In genomic region chr1:210367561-210367960, GRCh38 we compare ENCODE assay signal across 21 cellular contexts. TPM values are rescaled to one million over a fixed set of nuclear protein-coding genes. Genes with fewer than 3 reads are reported as not detected.
DNase-seq lines count a peak whose midpoint lies in the region; ATAC-seq, FAIRE-seq and TF ChIP-seq lines count a peak whose summit lies in the region.
"Had no signal": no experiment of that assay in that cellular context is flagged by ENCODE, and none has a peak within 500 bp of the region (broad histone marks: within the 10 kb centered on the region; RNA-seq: fewer than 3 reads in every experiment).

No MANE protein-coding gene starts in this region.

- H3K27me3 ChIP-seq in HepG2 (ENCODE audit: control insufficient read depth in 1 of 2, insufficient read depth in 2 of 2, low read length in 2 of 2) (no peaks in the 10 kb centered on the region), right lobe of liver (no peaks in the 10 kb centered on the region), PC-9 (ENCODE audit: insufficient read depth, low read depth) (no peaks in the 10 kb centered on the region), HAP-1 (ENCODE audit: low read depth) (no peaks in the 10 kb centered on the region)
- H3K27me3 ChIP-seq: SJCRH30 had no signal

- H3K4me3 ChIP-seq in HepG2 (replicated peaks in 1 of 3; ENCODE audit: insufficient read depth in 1 of 3, low read depth in 2 of 3, low read length in 3 of 3): no peak overlapping the region
- H3K4me3 ChIP-seq in right lobe of liver: no peak overlapping the region
- H3K4me3 ChIP-seq in PC-9: no peak overlapping the region
- H3K4me3 ChIP-seq in HAP-1: no peak overlapping the region
- H3K4me3 ChIP-seq: SJCRH30 had no signal

- H3K79me2 ChIP-seq in HepG2 (ENCODE audit: insufficient read depth, low read length): no peaks in the 10 kb centered on the region
- no peaks in the 10 kb centered on the region for H3K79me2 ChIP-seq in PC-9 (ENCODE audit: low read depth)

- no peak overlapping the region for H2AFZ ChIP-seq in HepG2 (ENCODE audit: low read length)
- H2AFZ ChIP-seq in PC-9: no peak overlapping the region

- H3K9ac ChIP-seq in HepG2 (ENCODE audit: insufficient read depth, low read depth, low read length): peak overlapping the region; percentile 20; the same call in 1 of the 2 replicates
- H3K9ac ChIP-seq: KMS-11 had no signal

- peak overlapping the region; percentile 80 for H3K4me2 ChIP-seq in HepG2 (ENCODE audit: low read depth, low read length)
- H3K4me2 ChIP-seq in PC-9: peak overlapping the region; percentile 44
- H3K4me2 ChIP-seq: KMS-11 had no signal

- POLR2A ChIA-PET in HepG2 (lab: Yijun Ruan, JAX) (interaction anchor here (1.2 to 1.3 kb wide), 2 partner anchors 37 to 39 kb away, joined by 5 to 6 read pairs; partner anchors contain the start of gene HHAT), PC-9 (lab: Charles Lee; ENCODE audit: unreplicated experiment) (interaction anchor here (0.8 kb wide), 1 partner anchor 26 kb away, joined by 4 read pairs; no protein-coding TSS in a partner anchor)

- TF ChIP-seq POLR2A in HepG2 (IDR thresholded peaks at IDR 0.05; ENCODE audit: insufficient read depth in 1 of 2, low read depth in 2 of 2, low read length in 2 of 2): no peak
- no peak for TF ChIP-seq POLR2A in right lobe of liver (IDR thresholded peaks at IDR 0.05)

- in situ Hi-C loops in HepG2 (cut with HindIII; ENCODE audit: extremely low pct_ligation_motif_present, low pct_unique_long_range_greater_than_20kb): no loop called here
- in situ Hi-C loops in HAP-1 (cut with MboI; ENCODE audit: low sequenced_read_pairs): no loop called here

- TF ChIP-seq EP300 in HepG2 (IDR thresholded peaks at IDR 0.05; ENCODE audit: low read depth in 2 of 2, low read length in 2 of 2) (no peak), HepG2 (CRISPR knock-in tag; IDR thresholded peaks at IDR 0.05; ENCODE audit: borderline replicate concordance) (no peak)

- H3K9me3 ChIP-seq in HepG2 (ENCODE audit: low read length) (no peaks in the 10 kb centered on the region), right lobe of liver (no peaks in the 10 kb centered on the region), PC-9 (ENCODE audit: insufficient read depth, low read depth) (no peaks in the 10 kb centered on the region), HAP-1 (no peaks in the 10 kb centered on the region)
- H3K9me3 ChIP-seq: SJCRH30 had no signal

- no peaks in the 10 kb centered on the region for H4K20me1 ChIP-seq in HepG2 (ENCODE audit: insufficient read depth, low read length)
- no peaks in the 10 kb centered on the region for H4K20me1 ChIP-seq in PC-9 (ENCODE audit: insufficient read depth)

- CTCF ChIA-PET in HepG2 (lab: Yijun Ruan, JAX; ENCODE audit: low intra/inter-chr PET ratio, low total read pairs): no interaction called here
- CTCF ChIA-PET in PC-9 (lab: Charles Lee): no interaction called here

- no peaks in the 10 kb centered on the region for H3K9me2 ChIP-seq in PC-9 (ENCODE audit: insufficient read depth)

- DNase-seq in HepG2 (ENCODE audit: low spot score) (peak; percentile 53), right lobe of liver (no peak), PC-9 (no peak), head of caudate nucleus (peak in 23 of 42 donors; percentile 18 to 78 (median 39)), HAP-1 (ENCODE audit: low spot score in 2 of 2) (no peak)
- no peak for DNase-seq in activated naive CD4-positive, alpha-beta T cell treated with Interleukin-2 at 50 U/mL for 16 hours
- DNase-seq: CD8-positive, alpha-beta memory T cell; NCI-H1092; NCI-H146; NCI-H2081; NCI-H2227 treated with DMSO at 0.1 percent for 48 hours; NCI-H510A treated with DMSO at 0.1 percent for 48 hours; NCI-H82; SJCRH30 had no signal

- WGBS in HepG2 (ENCODE audit: low lambda C conversion rate): 30% methylated on average over 2 of the region's 2 CpGs
- no CpG with 5 or more reads among the region's 2 CpGs for WGBS in right lobe of liver (ENCODE audit: insufficient coverage, low coverage, low lambda C conversion rate, missing lambda C conversion rate)

- no peak for TF ChIP-seq RAD21 in HepG2 (CRISPR knock-in tag; IDR thresholded peaks at IDR 0.05)

- no peak for FAIRE-seq in HepG2 (lab: Jason Lieb, UNC)
- FAIRE-seq: D721Med, GM12892, GM18507 had no signal

- H3K27ac ChIP-seq in HepG2 (ENCODE audit: extremely low read length, insufficient read depth, low read length) (peak overlapping the region; percentile 67), right lobe of liver (no peak overlapping the region), PC-9 (no peak overlapping the region), temporal lobe (ENCODE audit: low read depth, low read length) (peak overlapping the region; percentile 4)
- H3K27ac ChIP-seq: KMS-11, SJCRH30 had no signal

- H3F3A ChIP-seq in PC-9 (ENCODE audit: insufficient read depth, low read depth): peaks cover 19% of the 10 kb centered on the region; the same call in 1 of the 2 replicates

- ATAC-seq in HepG2 (peak; percentile 16), right lobe of liver (no peak), HG03135 (IDR thresholded peaks at IDR 0.05; ENCODE audit: unreplicated experiment) (no peak)
- ATAC-seq: Panc1 had no signal

- TF ChIP-seq CTCF in HepG2 (CRISPR knock-in tag; IDR thresholded peaks at IDR 0.05): no peak
- TF ChIP-seq CTCF in right lobe of liver (IDR thresholded peaks at IDR 0.05): no peak
- no peak for TF ChIP-seq CTCF in PC-9 (conservative IDR thresholded peaks at IDR 0.05)

- peaks cover 83% of the 10 kb centered on the region for H3K4me1 ChIP-seq in HepG2 (ENCODE audit: insufficient read depth, low read length)
- peaks cover 0 to 20% (median 0%) of the 10 kb centered on the region in 4 donors for H3K4me1 ChIP-seq in right lobe of liver
- peaks cover 22% of the 10 kb centered on the region for H3K4me1 ChIP-seq in PC-9 (replicated peaks; ENCODE audit: insufficient read depth)
- H3K4me1 ChIP-seq in HAP-1: peaks cover 9% of the 10 kb centered on the region
- H3K4me1 ChIP-seq: SJCRH30 had no signal

- H3K36me3 ChIP-seq in HepG2 (replicated peaks in 1 of 2; ENCODE audit: control insufficient read depth in 1 of 2, insufficient read depth in 2 of 2, low read length in 2 of 2): no peaks in the 10 kb centered on the region
- no peaks in the 10 kb centered on the region for H3K36me3 ChIP-seq in right lobe of liver
- no peaks in the 10 kb centered on the region for H3K36me3 ChIP-seq in PC-9 (ENCODE audit: low read depth)
- no peaks in the 10 kb centered on the region for H3K36me3 ChIP-seq in HAP-1 (replicated peaks)
- H3K36me3 ChIP-seq: SJCRH30 had no signal

- intact Hi-C loops in HepG2 (cut with micrococcal nuclease; ENCODE audit: unreplicated experiment) (loop anchor here (2.0 to 5.0 kb wide), 4 partner anchors 17 to 440 kb away; partner anchors contain the start of gene HHAT), right lobe of liver (cut with DNase I) (no loop called here), PC-9 (cut with micrococcal nuclease; ENCODE audit: unreplicated experiment) (loop anchor here (2.0 kb wide), 1 partner anchor 39 kb away; the partner anchor contains the start of gene HHAT), head of caudate nucleus (cut with DNase I) (no loop called here)

- BruUV-seq in HepG2 (replicated peaks; lab: Mats Ljungman, UMichigan) (no TSS peak), PC-9 (replicated peaks; lab: Mats Ljungman, UMichigan) (no TSS peak)

TF ChIP-seq in HepG2, 621 proteins besides CTCF, POLR2A, EP300 and RAD21:
- TF ChIP-seq THRA (CRISPR knock-in tag; IDR thresholded peaks at IDR 0.05; ENCODE audit: borderline replicate concordance) (no peak), FOSL2 (CRISPR knock-in tag; IDR thresholded peaks at IDR 0.05) (0 out of 2 replicates have a peak, but pooled peaks have one; percentile 12)

RNA-seq across cellular contexts. Expression of gene HHAT, which starts 38.9 kb away (rescaled TPM):
- total RNA-seq in HepG2 (2016; rRNA removed; fragmentation: Illumina TruSeq; extraction: Trizol) (2.9 and 4.9 TPM in 2 replicates), right lobe of liver (1 to 10 TPM; 2.2 to 4.1 (median 2.7) TPM), PC-9 (2021) (5.3 and 10.9 TPM in 2 replicates), temporal lobe (1.5 TPM)
- 0.79 and 1.2 TPM in 2 replicates for total RNA-seq in HepG2 (2016; cell fraction: cytosol; rRNA removed; fragmentation: Illumina TruSeq; extraction: Trizol; ENCODE audit: low read depth)
- total RNA-seq in HepG2 (2016; cell fraction: insoluble cytoplasmic fraction; rRNA removed; fragmentation: Illumina TruSeq; extraction: Trizol): 3.2 and 4.8 TPM in 2 replicates
- 2.1 and 2.5 TPM in 2 replicates for total RNA-seq in HepG2 (2016; cell fraction: membrane; rRNA removed; fragmentation: Illumina TruSeq; extraction: Trizol)
- 7.4 and 8.0 TPM in 2 replicates for total RNA-seq in HepG2 (2016; cell fraction: nucleus; rRNA removed; fragmentation: Illumina TruSeq; extraction: Trizol)
- 2.6 and 3.5 TPM in 2 replicates for polyA plus RNA-seq in HepG2 (2011; rRNA removed)
- 3.1 and 5.9 TPM in 2 replicates for polyA plus RNA-seq in HepG2 (2011; cell fraction: cytosol; rRNA removed)
- 6.0 and 6.9 TPM in 2 replicates for polyA plus RNA-seq in HepG2 (2011; cell fraction: nucleus; rRNA removed)
- polyA plus RNA-seq in HepG2 (2012): 1.3 and 1.7 TPM in 2 replicates
- 0.36 and 0.60 TPM in 2 replicates for polyA plus RNA-seq in HepG2 (2016; cell fraction: cytosol; fragmentation: Illumina TruSeq; extraction: Trizol; ENCODE audit: low read depth)
- polyA plus RNA-seq in HepG2 (2016; cell fraction: insoluble cytoplasmic fraction; fragmentation: Illumina TruSeq; extraction: Trizol; ENCODE audit: low read depth): 2.6 TPM in 2 replicates
- polyA plus RNA-seq in HepG2 (2016; cell fraction: membrane; fragmentation: Illumina TruSeq; extraction: Trizol; ENCODE audit: low read depth): 1.4 and 1.5 TPM in 2 replicates
- polyA plus RNA-seq in HepG2 (2016; cell fraction: nucleus; fragmentation: Illumina TruSeq; extraction: Trizol; ENCODE audit: insufficient read depth, low read depth): 5.5 and 6.1 TPM in 2 replicates
- polyA minus RNA-seq in HepG2 (2011; rRNA and poly(A)+ RNA removed; ENCODE audit: low replicate concordance): 1.1 and 11.2 TPM in 2 replicates
- polyA minus RNA-seq in HepG2 (2011; cell fraction: cytosol; rRNA and poly(A)+ RNA removed): 2.0 and 2.2 TPM in 2 replicates
- 12.7 and 14.0 TPM in 2 replicates for polyA minus RNA-seq in HepG2 (2011; cell fraction: nucleus; rRNA and poly(A)+ RNA removed)

Comparison
In these comparisons a context has a peak if more than half of its experiments do, and no peak if none do; other contexts are left out.
1. DNase-seq: peak in HepG2 (single experiment) and head of caudate nucleus (23 of 42); none in right lobe of liver (0 of 3), PC-9 (0 of 2), activated naive CD4-positive, alpha-beta T cell treated with Interleukin-2 at 50 U/mL for 16 hours (single experiment) and HAP-1 (0 of 2).
2. H3K27ac ChIP-seq: peak in HepG2 (single experiment) and temporal lobe (single experiment); none in right lobe of liver (0 of 3) and PC-9 (single experiment).
3. intact Hi-C loops: an anchor here in HepG2 (2.0 to 5.0 kb wide) and PC-9 (2.0 kb wide); none called in right lobe of liver and head of caudate nucleus.